9 cellular contexts compared by ENCODE assay signal in genomic region chr18:34224423-34225217, GRCh38. TPM values are rescaled to one million over a fixed set of nuclear protein-coding genes. Genes with fewer than 3 reads are reported as not detected.
DNase-seq lines count a peak whose midpoint lies in the region; ATAC-seq and TF ChIP-seq lines count a peak whose summit lies in the region.
"Had no signal": no experiment of that assay in that cellular context is flagged by ENCODE, and none has a peak within 500 bp of the region (broad histone marks: within the 10 kb centered on the region; RNA-seq: fewer than 3 reads in every experiment).

Gene NOL4 (minus strand): TSS chr18:34224913. CDS start chr18:34223253, 1,660 bp downstream.

- peaks cover 0 to 4% (median 0%) of the 10 kb centered on the region in 7 donors for H3K4me1 Mint-ChIP-seq in naive thymus-derived CD4-positive, alpha-beta T cell
- peaks cover 5% of the 10 kb centered on the region for H3K4me1 Mint-ChIP-seq in activated T-cell treated with anti-CD3 and anti-CD28 coated beads, Interleukin-2, amount 50 U/mL, for 24 hours (ENCODE audit: low read depth)

- no peak for ATAC-seq in naive thymus-derived CD4-positive, alpha-beta T cell
- no peak for ATAC-seq in HG02938 (IDR thresholded peaks at IDR 0.05; ENCODE audit: unreplicated experiment)

- TF ChIP-seq POLR2A in esophagus squamous epithelium (IDR thresholded peaks at IDR 0.05) = no peak

- intact Hi-C loops in esophagus squamous epithelium (cut with DNase I) = no loop called here
- intact Hi-C loops in naive thymus-derived CD4-positive, alpha-beta T cell (cut with micrococcal nuclease) = no loop called here

- H3K27me3 ChIP-seq in esophagus squamous epithelium = peaks cover 5 to 89% (median 21%) of the 10 kb centered on the region in 4 donors
- peaks cover 25% of the 10 kb centered on the region for H3K27me3 ChIP-seq in muscle layer of duodenum (ENCODE audit: low read depth, low read length)
- H3K27me3 ChIP-seq in naive thymus-derived CD4-positive, alpha-beta T cell (ENCODE audit: control insufficient read depth in 2 of 2, insufficient read depth in 2 of 2, low read length in 2 of 2) = peaks cover 0 to 3% of the 10 kb centered on the region in 2 donors

- no peaks in the 10 kb centered on the region for H3K36me3 ChIP-seq in esophagus squamous epithelium
- H3K36me3 ChIP-seq in muscle layer of duodenum (ENCODE audit: control insufficient read depth in 1 of 2, insufficient read depth in 2 of 2, low read length in 2 of 2) = no peaks in the 10 kb centered on the region
- H3K36me3 ChIP-seq in naive thymus-derived CD4-positive, alpha-beta T cell (ENCODE audit: control insufficient read depth in 2 of 3, insufficient read depth in 3 of 3, low read length in 3 of 3) = no peaks in the 10 kb centered on the region

- H3K9me3 ChIP-seq in esophagus squamous epithelium (no peaks in the 10 kb centered on the region), muscle layer of duodenum (ENCODE audit: control insufficient read depth in 1 of 2, low read length in 2 of 2) (no peaks in the 10 kb centered on the region)
- no peaks in the 10 kb centered on the region for H3K9me3 ChIP-seq in naive thymus-derived CD4-positive, alpha-beta T cell (ENCODE audit: control insufficient read depth in 2 of 3, low read length in 3 of 3)

- H3K27ac ChIP-seq in esophagus squamous epithelium = no peak within 1 kb of the TSS
- no peak within 1 kb of the TSS for H3K27ac ChIP-seq in muscle layer of duodenum (ENCODE audit: low read length)
- H3K27ac ChIP-seq in naive thymus-derived CD4-positive, alpha-beta T cell (ENCODE audit: low read depth, low read length) = no peak within 1 kb of the TSS

- no peak within 1 kb of the TSS for H3K27ac Mint-ChIP-seq in naive thymus-derived CD4-positive, alpha-beta T cell
- no peak within 1 kb of the TSS for H3K27ac Mint-ChIP-seq in activated T-cell treated with anti-CD3 and anti-CD28 coated beads, Interleukin-2, amount 50 U/mL, for 24 hours

- H3K4me3 Mint-ChIP-seq in naive thymus-derived CD4-positive, alpha-beta T cell = no peak within 1 kb of the TSS
- no peak within 1 kb of the TSS for H3K4me3 Mint-ChIP-seq in activated T-cell treated with anti-CD3 and anti-CD28 coated beads, Interleukin-2, amount 50 U/mL, for 24 hours

- DNase-seq in HFF-Myc (ENCODE audit: extremely low read depth, low read depth) = no peak
- DNase-seq in NCI-H82 treated with DMSO at 0.1 percent for 48 hours (lab: John Stamatoyannopoulos, UW; ENCODE audit: unreplicated experiment) = peak; percentile 83
- DNase-seq in esophagus squamous epithelium (lab: John Stamatoyannopoulos, UW) = no peak
- no peak for DNase-seq in naive thymus-derived CD4-positive, alpha-beta T cell
- no peak for DNase-seq in GF-D8 (lab: John Stamatoyannopoulos, UW)
- no peak for DNase-seq in activated T-cell treated with anti-CD3 and anti-CD28 coated beads, Interleukin-2, amount 50 U/mL, for 24 hours

- no peaks in the 10 kb centered on the region for H3K36me3 Mint-ChIP-seq in naive thymus-derived CD4-positive, alpha-beta T cell
- no peaks in the 10 kb centered on the region for H3K36me3 Mint-ChIP-seq in activated T-cell treated with anti-CD3 and anti-CD28 coated beads, Interleukin-2, amount 50 U/mL, for 24 hours (ENCODE audit: low read depth)

- TF ChIP-seq CTCF in HFF-Myc (IDR thresholded peaks at IDR 0.05; ENCODE audit: low read depth, low read length, missing control alignments) (peak; percentile 6), esophagus squamous epithelium (IDR thresholded peaks at IDR 0.05) (no peak)

- peaks cover 41 to 55% (median 50%) of the 10 kb centered on the region in 5 donors for H3K27me3 Mint-ChIP-seq in naive thymus-derived CD4-positive, alpha-beta T cell
- H3K27me3 Mint-ChIP-seq in activated T-cell treated with anti-CD3 and anti-CD28 coated beads, Interleukin-2, amount 50 U/mL, for 24 hours = peaks cover 45% of the 10 kb centered on the region

- no peak within 1 kb of the TSS for H3K4me3 ChIP-seq in HFF-Myc (replicated peaks; ENCODE audit: low read depth, low read length)
- H3K4me3 ChIP-seq in esophagus squamous epithelium = peak within 1 kb of the TSS; percentile 11 to 63 (median 40)
- H3K4me3 ChIP-seq in muscle layer of duodenum (ENCODE audit: low read depth in 1 of 2, low read length in 2 of 2) = peak within 1 kb of the TSS; percentile 40 to 81
- H3K4me3 ChIP-seq in naive thymus-derived CD4-positive, alpha-beta T cell (ENCODE audit: low read length) = no peak within 1 kb of the TSS

- POLR2A ChIA-PET in naive thymus-derived CD4-positive, alpha-beta T cell (lab: Charles Lee) = no interaction called here

- H3K9me3 Mint-ChIP-seq in naive thymus-derived CD4-positive, alpha-beta T cell = peaks cover 0 to 31% (median 7%) of the 10 kb centered on the region in 11 donors
- H3K9me3 Mint-ChIP-seq in activated T-cell treated with anti-CD3 and anti-CD28 coated beads, Interleukin-2, amount 50 U/mL, for 24 hours = peaks cover 2% of the 10 kb centered on the region

- CTCF ChIA-PET in naive thymus-derived CD4-positive, alpha-beta T cell (lab: Charles Lee) = no interaction called here

- WGBS in esophagus squamous epithelium, 2 donors = 4 to 6% methylated on average over 24 to 42 of the region's 56 CpGs

- peaks cover 14 to 36% (median 31%) of the 10 kb centered on the region in 3 donors for H3K4me1 ChIP-seq in esophagus squamous epithelium
- H3K4me1 ChIP-seq in muscle layer of duodenum (ENCODE audit: control insufficient read depth in 1 of 2, insufficient read depth in 2 of 2, low read length in 2 of 2) = peaks cover 0 to 30% of the 10 kb centered on the region in 2 donors
- no peaks in the 10 kb centered on the region for H3K4me1 ChIP-seq in naive thymus-derived CD4-positive, alpha-beta T cell (ENCODE audit: control insufficient read depth in 2 of 2, insufficient read depth in 2 of 2, low read length in 2 of 2)

RNA-seq across cellular contexts. Expression of gene NOL4, which starts in this region (rescaled TPM):
- not detected for total RNA-seq in esophagus squamous epithelium
- not detected for total RNA-seq in naive thymus-derived CD4-positive, alpha-beta T cell
- polyA plus RNA-seq in naive thymus-derived CD4-positive, alpha-beta T cell = not detected
- total RNA-seq: T-helper 1 cell treated with Interleukin-12 subunit alpha and Interleukin-12 subunit beta and Interleukin-4 antibody, amounts not matched to agents 30 ng/mL and 1 ng/mL, for 36 hours had no signal

Comparison
In these comparisons a context has a peak if more than half of its experiments do, and no peak if none do; other contexts are left out.
1. H3K4me3 ChIP-seq: peak in esophagus squamous epithelium (4 of 4) and muscle layer of duodenum (2 of 2); none in HFF-Myc (single experiment) and naive thymus-derived CD4-positive, alpha-beta T cell (single experiment).